1 cellular context compared by ENCODE assay signal in genomic region chr3:11593318-11594034, GRCh38.
TF ChIP-seq lines count a peak whose summit lies in the region.

No MANE protein-coding gene starts in this region.

TF ChIP-seq in HepG2, 621 proteins besides CTCF, POLR2A, EP300 and RAD21 (continued from another document and continues in another):
- TF ChIP-seq PAXIP1 (CRISPR knock-in tag; conservative IDR thresholded peaks at IDR 0.05) (peak; percentile 75), ZNF75D (CRISPR knock-in tag; IDR thresholded peaks at IDR 0.05; ENCODE audit: borderline replicate concordance) (no peak), REPIN1 (CRISPR knock-in tag; IDR thresholded peaks at IDR 0.05; ENCODE audit: borderline replicate concordance, low read depth) (no peak), SIX4 (CRISPR knock-in tag; IDR thresholded peaks at IDR 0.05) (peak; percentile 17; the same call in 1 of the 2 replicates), SOX5 (CRISPR knock-in tag; IDR thresholded peaks at IDR 0.05; ENCODE audit: borderline replicate concordance) (peak; percentile 92), NFKBIZ (CRISPR knock-in tag; IDR thresholded peaks at IDR 0.05) (no peak), GATAD1 (CRISPR knock-in tag; IDR thresholded peaks at IDR 0.05) (no peak), IRF9 (CRISPR knock-in tag; IDR thresholded peaks at IDR 0.05; ENCODE audit: borderline replicate concordance) (0 out of 2 replicates have a peak, but pooled peaks have one; percentile 33), NFAT5 (CRISPR knock-in tag; IDR thresholded peaks at IDR 0.05) (no peak), ZNF530 (CRISPR knock-in tag; IDR thresholded peaks at IDR 0.05; ENCODE audit: low read depth) (no peak), CEBPG (CRISPR knock-in tag; IDR thresholded peaks at IDR 0.05) (peak; percentile 16; the same call in 1 of the 2 replicates), ZNF609 (CRISPR knock-in tag; IDR thresholded peaks at IDR 0.05; ENCODE audit: borderline replicate concordance) (peak; percentile 58; the same call in 1 of the 2 replicates), SOX13 (IDR thresholded peaks at IDR 0.05) (peak; percentile 92), SOX13 (CRISPR knock-in tag; conservative IDR thresholded peaks at IDR 0.05 in 1 of 2, IDR thresholded peaks at IDR 0.05 in 1 of 2) (peak in 1 of 2 experiments; percentile 96; a peak in 2 of 4 replicates), SALL1 (CRISPR knock-in tag; IDR thresholded peaks at IDR 0.05) (peak; percentile 59; the same call in 1 of the 2 replicates), CBX5 (CRISPR knock-in tag; IDR thresholded peaks at IDR 0.05; ENCODE audit: borderline replicate concordance) (0 out of 2 replicates have a peak, but pooled peaks have one; percentile 31), HNF4G (IDR thresholded peaks at IDR 0.05; ENCODE audit: borderline replicate concordance, low read depth, low read length) (0 out of 2 replicates have a peak, but pooled peaks have one; percentile 13), HNF4G (CRISPR knock-in tag; IDR thresholded peaks at IDR 0.05; ENCODE audit: borderline replicate concordance, low read depth) (no peak), MBNL3 (CRISPR knock-in tag; conservative IDR thresholded peaks at IDR 0.05) (no peak), HNF4A (CRISPR knock-in tag; IDR thresholded peaks at IDR 0.05) (peak; percentile 53), FOXK1 (CRISPR knock-in tag; IDR thresholded peaks at IDR 0.05; ENCODE audit: borderline replicate concordance, low read depth) (peak; percentile 15; the same call in 1 of the 2 replicates), ZNF331 (CRISPR knock-in tag; IDR thresholded peaks at IDR 0.05) (0 out of 2 replicates have a peak, but pooled peaks have one; percentile 38), NFIB (CRISPR knock-in tag; IDR thresholded peaks at IDR 0.05; ENCODE audit: borderline replicate concordance) (no peak), NFKB2 (CRISPR knock-in tag; IDR thresholded peaks at IDR 0.05; ENCODE audit: borderline replicate concordance) (no peak), ZNF644 (CRISPR knock-in tag; IDR thresholded peaks at IDR 0.05; ENCODE audit: low read depth) (no peak), ZNF672 (CRISPR knock-in tag; IDR thresholded peaks at IDR 0.05) (no peak), MYPOP (CRISPR knock-in tag; IDR thresholded peaks at IDR 0.05) (0 out of 2 replicates have a peak, but pooled peaks have one; percentile 25), SMARCE1 (IDR thresholded peaks at IDR 0.05; ENCODE audit: borderline replicate concordance) (no peak), BCL6 (CRISPR knock-in tag; IDR thresholded peaks at IDR 0.05) (peak; percentile 77), SIN3A (IDR thresholded peaks at IDR 0.05; ENCODE audit: borderline replicate concordance, low read depth, low read length) (0 out of 2 replicates have a peak, but pooled peaks have one; percentile 36), CCDC6 (CRISPR knock-in tag; IDR thresholded peaks at IDR 0.05) (no peak), ZSCAN21 (CRISPR knock-in tag; IDR thresholded peaks at IDR 0.05; ENCODE audit: borderline replicate concordance) (0 out of 2 replicates have a peak, but pooled peaks have one; percentile 28)
- TF ChIP-seq, protein P1, sequence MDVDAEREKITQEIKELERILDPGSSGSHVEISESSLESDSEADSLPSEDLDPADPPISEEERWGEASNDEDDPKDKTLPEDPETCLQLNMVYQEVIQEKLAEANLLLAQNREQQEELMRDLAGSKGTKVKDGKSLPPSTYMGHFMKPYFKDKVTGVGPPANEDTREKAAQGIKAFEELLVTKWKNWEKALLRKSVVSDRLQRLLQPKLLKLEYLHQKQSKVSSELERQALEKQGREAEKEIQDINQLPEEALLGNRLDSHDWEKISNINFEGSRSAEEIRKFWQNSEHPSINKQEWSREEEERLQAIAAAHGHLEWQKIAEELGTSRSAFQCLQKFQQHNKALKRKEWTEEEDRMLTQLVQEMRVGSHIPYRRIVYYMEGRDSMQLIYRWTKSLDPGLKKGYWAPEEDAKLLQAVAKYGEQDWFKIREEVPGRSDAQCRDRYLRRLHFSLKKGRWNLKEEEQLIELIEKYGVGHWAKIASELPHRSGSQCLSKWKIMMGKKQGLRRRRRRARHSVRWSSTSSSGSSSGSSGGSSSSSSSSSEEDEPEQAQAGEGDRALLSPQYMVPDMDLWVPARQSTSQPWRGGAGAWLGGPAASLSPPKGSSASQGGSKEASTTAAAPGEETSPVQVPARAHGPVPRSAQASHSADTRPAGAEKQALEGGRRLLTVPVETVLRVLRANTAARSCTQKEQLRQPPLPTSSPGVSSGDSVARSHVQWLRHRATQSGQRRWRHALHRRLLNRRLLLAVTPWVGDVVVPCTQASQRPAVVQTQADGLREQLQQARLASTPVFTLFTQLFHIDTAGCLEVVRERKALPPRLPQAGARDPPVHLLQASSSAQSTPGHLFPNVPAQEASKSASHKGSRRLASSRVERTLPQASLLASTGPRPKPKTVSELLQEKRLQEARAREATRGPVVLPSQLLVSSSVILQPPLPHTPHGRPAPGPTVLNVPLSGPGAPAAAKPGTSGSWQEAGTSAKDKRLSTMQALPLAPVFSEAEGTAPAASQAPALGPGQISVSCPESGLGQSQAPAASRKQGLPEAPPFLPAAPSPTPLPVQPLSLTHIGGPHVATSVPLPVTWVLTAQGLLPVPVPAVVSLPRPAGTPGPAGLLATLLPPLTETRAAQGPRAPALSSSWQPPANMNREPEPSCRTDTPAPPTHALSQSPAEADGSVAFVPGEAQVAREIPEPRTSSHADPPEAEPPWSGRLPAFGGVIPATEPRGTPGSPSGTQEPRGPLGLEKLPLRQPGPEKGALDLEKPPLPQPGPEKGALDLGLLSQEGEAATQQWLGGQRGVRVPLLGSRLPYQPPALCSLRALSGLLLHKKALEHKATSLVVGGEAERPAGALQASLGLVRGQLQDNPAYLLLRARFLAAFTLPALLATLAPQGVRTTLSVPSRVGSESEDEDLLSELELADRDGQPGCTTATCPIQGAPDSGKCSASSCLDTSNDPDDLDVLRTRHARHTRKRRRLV (CRISPR knock-in tag; IDR thresholded peaks at IDR 0.05) = no peak
- TF ChIP-seq, protein P2, sequence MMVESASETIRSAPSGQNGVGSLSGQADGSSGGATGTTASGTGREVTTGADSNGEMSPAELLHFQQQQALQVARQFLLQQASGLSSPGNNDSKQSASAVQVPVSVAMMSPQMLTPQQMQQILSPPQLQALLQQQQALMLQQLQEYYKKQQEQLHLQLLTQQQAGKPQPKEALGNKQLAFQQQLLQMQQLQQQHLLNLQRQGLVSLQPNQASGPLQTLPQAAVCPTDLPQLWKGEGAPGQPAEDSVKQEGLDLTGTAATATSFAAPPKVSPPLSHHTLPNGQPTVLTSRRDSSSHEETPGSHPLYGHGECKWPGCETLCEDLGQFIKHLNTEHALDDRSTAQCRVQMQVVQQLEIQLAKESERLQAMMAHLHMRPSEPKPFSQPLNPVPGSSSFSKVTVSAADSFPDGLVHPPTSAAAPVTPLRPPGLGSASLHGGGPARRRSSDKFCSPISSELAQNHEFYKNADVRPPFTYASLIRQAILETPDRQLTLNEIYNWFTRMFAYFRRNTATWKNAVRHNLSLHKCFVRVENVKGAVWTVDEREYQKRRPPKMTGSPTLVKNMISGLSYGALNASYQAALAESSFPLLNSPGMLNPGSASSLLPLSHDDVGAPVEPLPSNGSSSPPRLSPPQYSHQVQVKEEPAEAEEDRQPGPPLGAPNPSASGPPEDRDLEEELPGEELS (CRISPR knock-in tag; IDR thresholded peaks at IDR 0.05) = peak; percentile 79
